In genomic region chr2:105796131-105796638, GRCh38 we compare ENCODE assay signal across 1 cellular context.
TF ChIP-seq lines count a peak whose summit lies in the region.

No MANE protein-coding gene starts in this region.

TF ChIP-seq in GM23338, 12 proteins besides CTCF, POLR2A, EP300 and RAD21 (continued from another document):
- TF ChIP-seq ETS1 (IDR thresholded peaks at IDR 0.05): no peak
- no peak for TF ChIP-seq REST (IDR thresholded peaks at IDR 0.05; ENCODE audit: unreplicated experiment)
- no peak for TF ChIP-seq POLR2AphosphoS5 (IDR thresholded peaks at IDR 0.05; ENCODE audit: low read depth)
- no peak for TF ChIP-seq JUNB (IDR thresholded peaks at IDR 0.05; ENCODE audit: unreplicated experiment)
- TF ChIP-seq ZNF114 (CRISPR knock-in tag; IDR thresholded peaks at IDR 0.05): no peak
- no peak for TF ChIP-seq EZH2 (IDR thresholded peaks at IDR 0.05; ENCODE audit: low read depth, unreplicated experiment)
